ENCODE assay signal across 8 cellular contexts in genomic region chr1:51989582-51990477, GRCh38. TPM values are rescaled to one million over a fixed set of nuclear protein-coding genes. Genes with fewer than 3 reads are reported as not detected.
A peak's percentile ranks its signal among the peaks of the same experiment; 100 is the strongest.
DNase-seq lines count a peak whose midpoint lies in the region; ATAC-seq and TF ChIP-seq lines count a peak whose summit lies in the region.

No MANE protein-coding gene starts in this region.

- H3K4me1 Mint-ChIP-seq in Calu3 (ENCODE audit: low read depth, unreplicated experiment), result peaks cover 10% of the 10 kb centered on the region
- peaks cover 12% of the 10 kb centered on the region for H3K4me1 Mint-ChIP-seq in osteocyte (ENCODE audit: unreplicated experiment)

- H3K27ac Mint-ChIP-seq in Calu3 (ENCODE audit: unreplicated experiment) (peak overlapping the region; percentile 22), osteocyte (ENCODE audit: unreplicated experiment) (no peak overlapping the region)

- H3K36me3 Mint-ChIP-seq in Calu3 (ENCODE audit: insufficient read depth, unreplicated experiment), result peaks cover 13% of the 10 kb centered on the region
- H3K36me3 Mint-ChIP-seq in osteocyte (ENCODE audit: unreplicated experiment), result no peaks in the 10 kb centered on the region

- CTCF ChIA-PET in Calu3 (lab: Charles Lee), result no interaction called here

- H3K27me3 Mint-ChIP-seq in Calu3 (ENCODE audit: unreplicated experiment), result peaks cover 82% of the 10 kb centered on the region
- peaks cover 9% of the 10 kb centered on the region for H3K27me3 Mint-ChIP-seq in osteocyte (ENCODE audit: unreplicated experiment)

- intact Hi-C loops in Calu3 (cut with micrococcal nuclease; ENCODE audit: unreplicated experiment), result no loop called here

- DNase-seq in Calu3, result no peak
- DNase-seq in NCI-H748 treated with DMSO at 0.1 percent for 48 hours (lab: John Stamatoyannopoulos, UW), result peak; percentile 12
- no peak for DNase-seq in epithelial cell of esophagus (ENCODE audit: low read depth)
- DNase-seq in osteocyte (ENCODE audit: extremely low spot score, unreplicated experiment), result no peak
- DNase-seq in activated effector memory CD4-positive, alpha-beta T cell treated with Interleukin-2 at 50 U/mL for 16 hours, result no peak
- no peak for DNase-seq in NCI-H187 (lab: John Stamatoyannopoulos, UW)

- no TSS peak for BruUV-seq in Calu3 (replicated peaks; lab: Mats Ljungman, UMichigan)

- ATAC-seq in GM18517 (IDR thresholded peaks at IDR 0.05; ENCODE audit: unreplicated experiment) (no peak), GM19328 (IDR thresholded peaks at IDR 0.05; ENCODE audit: unreplicated experiment) (no peak)

- peak overlapping the region; percentile 35 for H3K4me3 ChIP-seq in epithelial cell of esophagus (ENCODE audit: low read length)

- H3K4me3 Mint-ChIP-seq in Calu3 (ENCODE audit: low read depth, unreplicated experiment) (peak overlapping the region; percentile 74), osteocyte (ENCODE audit: unreplicated experiment) (peak overlapping the region; percentile 66)

- no peaks in the 10 kb centered on the region for H3K9me3 Mint-ChIP-seq in Calu3 (ENCODE audit: low read depth, unreplicated experiment)
- no peaks in the 10 kb centered on the region for H3K9me3 Mint-ChIP-seq in osteocyte (ENCODE audit: unreplicated experiment)

- no peak for TF ChIP-seq CTCF in Calu3 (IDR thresholded peaks at IDR 0.05; ENCODE audit: unreplicated experiment)
- no peak for TF ChIP-seq CTCF in epithelial cell of esophagus (IDR thresholded peaks at IDR 0.05; ENCODE audit: insufficient read depth, low read depth, low read length, missing control alignments)
- no peak for TF ChIP-seq CTCF in osteocyte (IDR thresholded peaks at IDR 0.05)

RNA-seq across cellular contexts. Expression of gene RAB3B, which starts 0.7 kb away (rescaled TPM):
- total RNA-seq in Calu3 (2022), result 0.31 and 0.49 TPM in 2 replicates
- 8.2 and 8.3 TPM in 2 replicates for total RNA-seq in osteocyte

RNA-seq across cellular contexts. Expression of gene KTI12, which starts 43.8 kb away (rescaled TPM):
- total RNA-seq in Calu3 (2022) (9.1 and 11.8 TPM in 2 replicates), osteocyte (9.5 and 9.9 TPM in 2 replicates)
